In the genomic region with DNA sequence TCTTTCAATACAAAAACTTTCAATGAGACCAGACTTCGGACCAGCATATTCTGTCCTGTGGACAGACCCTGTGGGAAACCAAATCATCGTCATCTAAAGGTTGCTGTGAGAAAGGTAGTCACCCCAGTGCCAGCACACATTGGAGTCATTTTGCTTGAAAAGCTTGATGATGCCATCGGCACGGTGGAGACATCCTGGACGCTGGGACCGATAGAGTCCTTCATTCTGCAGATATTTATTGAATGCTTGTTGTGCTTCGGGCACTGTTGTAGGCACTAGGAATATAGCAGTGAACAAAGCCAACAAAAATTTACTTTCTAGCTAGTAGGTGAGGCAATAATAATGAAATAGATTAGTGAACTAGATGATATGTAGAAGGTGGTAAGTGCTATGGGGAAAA, we compare ENCODE assay signal across 33 cellular contexts.
"Had no signal": no experiment of that assay in that cellular context is flagged by ENCODE, and none has a peak within 500 bp of the region (broad histone marks: within the 10 kb centered on the region; RNA-seq: fewer than 3 reads in every experiment).

No MANE protein-coding gene starts in this region.

- H3K4me3 ChIP-seq: ascending aorta, cardiac muscle cell had no signal

- DNase-seq: activated CD4-positive, alpha-beta memory T cell treated with anti-CD3 and anti-CD28 coated beads, Interleukin-2, amount 10 ng/mL, durations not matched to agents 7 days and 5 days; activated CD4-positive, alpha-beta T cell treated with anti-CD3 and anti-CD28 coated beads for 1 hour; activated CD4-positive, alpha-beta T cell treated with anti-CD3 and anti-CD28 coated beads for 36 hours; activated CD4-positive, alpha-beta T cell treated with anti-CD3 and anti-CD28 coated beads for 48 hours; activated CD4-positive, alpha-beta T cell treated with anti-CD3 and anti-CD28 coated beads, Interleukin-2, amount 10 ng/mL, durations not matched to agents 7 days and 5 days; activated CD4-positive, alpha-beta T cell treated with anti-CD3 and anti-CD28 coated beads, Interleukin-2, amount 50 U/mL, for 48 hours; activated CD4-positive, CD25-positive, alpha-beta regulatory T cell; activated CD8-positive, alpha-beta memory T cell treated with anti-CD3 and anti-CD28 coated beads for 24 hours; activated CD8-positive, alpha-beta memory T cell treated with anti-CD3 and anti-CD28 coated beads, Interleukin-2, amount 10 ng/mL, durations not matched to agents 7 days and 5 days; activated CD8-positive, alpha-beta memory T cell treated with anti-CD3 and anti-CD28 coated beads, Interleukin-2, amount 50 U/mL, for 48 hours; activated CD8-positive, alpha-beta T cell treated with anti-CD3 and anti-CD28 coated beads, Interleukin-2, amount 10 ng/mL, durations not matched to agents 7 days and 5 days; activated effector memory CD4-positive, alpha-beta T cell treated with Interleukin-2 at 50 U/mL for 16 hours; activated gamma-delta T cell; activated naive CD4-positive, alpha-beta T cell treated with anti-CD3 and anti-CD28 coated beads, Interleukin-2, amount 10 ng/mL, durations not matched to agents 7 days and 5 days; activated naive CD4-positive, alpha-beta T cell treated with Interleukin-2 at 50 U/mL for 16 hours; activated naive CD8-positive, alpha-beta T cell treated with anti-CD3 and anti-CD28 coated beads, Interleukin-2, amount 10 ng/mL, durations not matched to agents 7 days and 5 days; activated naive CD8-positive, alpha-beta T cell treated with anti-CD3 and anti-CD28 coated beads, Interleukin-2, amount 50 U/mL, for 24 hours; activated T-cell treated with anti-CD3 and anti-CD28 coated beads, Interleukin-2, amount 50 U/mL, for 24 hours; activated T-cell treated with anti-CD3 and anti-CD28 coated beads, Interleukin-2, amount 50 U/mL, for 48 hours; SW 1271; T-helper 1 cell; T-helper 2 cell; T-helper 9 cell; WERI-Rb-1 had no signal

- H3K36me3 ChIP-seq: WERI-Rb-1 had no signal

- H3K36me3 Mint-ChIP-seq: WTC11 had no signal

- H3K9me3 Mint-ChIP-seq: activated CD4-positive, alpha-beta memory T cell treated with anti-CD3 and anti-CD28 coated beads, Interleukin-2, amount 10 ng/mL, durations not matched to agents 7 days and 5 days; activated naive CD4-positive, alpha-beta T cell treated with anti-CD3 and anti-CD28 coated beads, Interleukin-2, amount 10 ng/mL, durations not matched to agents 7 days and 5 days; activated naive CD4-positive, alpha-beta T cell treated with anti-CD3 and anti-CD28 coated beads, Interleukin-2, amount 50 U/mL, for 24 hours; activated naive CD8-positive, alpha-beta T cell treated with anti-CD3 and anti-CD28 coated beads, Interleukin-2, amount 10 ng/mL, durations not matched to agents 7 days and 5 days; activated naive CD8-positive, alpha-beta T cell treated with anti-CD3 and anti-CD28 coated beads, Interleukin-2, amount 50 U/mL, for 24 hours; activated T-cell treated with anti-CD3 and anti-CD28 coated beads, Interleukin-2, amount 50 U/mL, for 24 hours; activated T-helper 2 cell treated with anti-CD3 and anti-CD28 coated beads, Interferon-gamma antibody, Interleukin-2, Interleukin-4, amounts not matched to agents 10 μg/mL and 5 μg/mL and 100 μg/mL, durations not matched to agents 14 hours and 24 hours and 36 hours; brain; T-helper 1 cell treated with Interleukin-12 subunit alpha and Interleukin-12 subunit beta and Interleukin-4 antibody, amounts not matched to agents 30 μg/mL and 1 μg/mL, for 36 hours; T-helper 2 cell treated with Interferon-gamma antibody and Interleukin-4, amounts not matched to agents 5 μg/mL and 100 μg/mL, for 36 hours had no signal

- H3K27me3 Mint-ChIP-seq: activated CD4-positive, alpha-beta memory T cell treated with anti-CD3 and anti-CD28 coated beads, Interleukin-2, amount 10 ng/mL, durations not matched to agents 7 days and 5 days; activated CD4-positive, alpha-beta T cell treated with anti-CD3 and anti-CD28 coated beads for 36 hours; activated CD4-positive, alpha-beta T cell treated with anti-CD3 and anti-CD28 coated beads, Interleukin-2, amount 10 ng/mL, durations not matched to agents 7 days and 5 days; activated CD8-positive, alpha-beta memory T cell treated with anti-CD3 and anti-CD28 coated beads, Interleukin-2, amount 10 ng/mL, durations not matched to agents 7 days and 5 days; activated naive CD4-positive, alpha-beta T cell treated with anti-CD3 and anti-CD28 coated beads, Interleukin-2, amount 10 ng/mL, durations not matched to agents 7 days and 5 days; activated naive CD4-positive, alpha-beta T cell treated with anti-CD3 and anti-CD28 coated beads, Interleukin-2, amount 50 U/mL, for 24 hours; activated naive CD8-positive, alpha-beta T cell; activated naive CD8-positive, alpha-beta T cell treated with anti-CD3 and anti-CD28 coated beads, Interleukin-2, amount 10 ng/mL, durations not matched to agents 7 days and 5 days; activated naive CD8-positive, alpha-beta T cell treated with anti-CD3 and anti-CD28 coated beads, Interleukin-2, amount 50 U/mL, for 24 hours; activated T-cell treated with anti-CD3 and anti-CD28 coated beads, Interleukin-2, amount 50 U/mL, for 24 hours; brain had no signal

- H3K9me3 ChIP-seq: ascending aorta had no signal

- H3K27ac ChIP-seq: ascending aorta, WERI-Rb-1 had no signal

- H3K4me3 Mint-ChIP-seq: activated CD4-positive, alpha-beta memory T cell treated with anti-CD3 and anti-CD28 coated beads, Interleukin-2, amount 10 ng/mL, durations not matched to agents 7 days and 5 days; activated CD4-positive, alpha-beta T cell treated with anti-CD3 and anti-CD28 coated beads for 36 hours; activated CD4-positive, alpha-beta T cell treated with anti-CD3 and anti-CD28 coated beads, Interleukin-2, amount 10 ng/mL, durations not matched to agents 7 days and 5 days; activated CD8-positive, alpha-beta memory T cell treated with anti-CD3 and anti-CD28 coated beads, Interleukin-2, amount 10 ng/mL, durations not matched to agents 7 days and 5 days; activated CD8-positive, alpha-beta T cell treated with anti-CD3 and anti-CD28 coated beads, Interleukin-2, amount 10 ng/mL, durations not matched to agents 7 days and 5 days; activated naive CD4-positive, alpha-beta T cell treated with anti-CD3 and anti-CD28 coated beads, Interleukin-2, amount 10 ng/mL, durations not matched to agents 7 days and 5 days; activated naive CD4-positive, alpha-beta T cell treated with anti-CD3 and anti-CD28 coated beads, Interleukin-2, amount 50 U/mL, for 24 hours; activated naive CD8-positive, alpha-beta T cell; activated naive CD8-positive, alpha-beta T cell treated with anti-CD3 and anti-CD28 coated beads, Interleukin-2, amount 10 ng/mL, durations not matched to agents 7 days and 5 days; activated naive CD8-positive, alpha-beta T cell treated with anti-CD3 and anti-CD28 coated beads, Interleukin-2, amount 50 U/mL, for 24 hours; activated T-cell treated with anti-CD3 and anti-CD28 coated beads, Interleukin-2, amount 50 U/mL, for 24 hours; brain; T-helper 1 cell treated with Interleukin-12 subunit alpha and Interleukin-12 subunit beta and Interleukin-4 antibody, amounts not matched to agents 30 μg/mL and 1 μg/mL, for 36 hours; T-helper 2 cell treated with Interferon-gamma antibody and Interleukin-4, amounts not matched to agents 5 μg/mL and 100 μg/mL, for 36 hours; WTC11 had no signal

- H3K4me1 Mint-ChIP-seq: activated CD4-positive, alpha-beta memory T cell treated with anti-CD3 and anti-CD28 coated beads, Interleukin-2, amount 10 ng/mL, durations not matched to agents 7 days and 5 days; activated CD4-positive, alpha-beta T cell treated with anti-CD3 and anti-CD28 coated beads for 36 hours; activated CD4-positive, alpha-beta T cell treated with anti-CD3 and anti-CD28 coated beads, Interleukin-2, amount 10 ng/mL, durations not matched to agents 7 days and 5 days; activated naive CD4-positive, alpha-beta T cell treated with anti-CD3 and anti-CD28 coated beads, Interleukin-2, amount 10 ng/mL, durations not matched to agents 7 days and 5 days; activated naive CD4-positive, alpha-beta T cell treated with anti-CD3 and anti-CD28 coated beads, Interleukin-2, amount 50 U/mL, for 24 hours; activated naive CD8-positive, alpha-beta T cell treated with anti-CD3 and anti-CD28 coated beads, Interleukin-2, amount 10 ng/mL, durations not matched to agents 7 days and 5 days; activated naive CD8-positive, alpha-beta T cell treated with anti-CD3 and anti-CD28 coated beads, Interleukin-2, amount 50 U/mL, for 24 hours; WTC11 had no signal

- H3K27ac Mint-ChIP-seq: activated CD4-positive, alpha-beta memory T cell treated with anti-CD3 and anti-CD28 coated beads, Interleukin-2, amount 10 ng/mL, durations not matched to agents 7 days and 5 days; activated CD4-positive, alpha-beta T cell treated with anti-CD3 and anti-CD28 coated beads for 36 hours; activated CD4-positive, alpha-beta T cell treated with anti-CD3 and anti-CD28 coated beads, Interleukin-2, amount 10 ng/mL, durations not matched to agents 7 days and 5 days; activated CD8-positive, alpha-beta memory T cell treated with anti-CD3 and anti-CD28 coated beads, Interleukin-2, amount 10 ng/mL, durations not matched to agents 7 days and 5 days; activated CD8-positive, alpha-beta T cell treated with anti-CD3 and anti-CD28 coated beads, Interleukin-2, amount 10 ng/mL, durations not matched to agents 7 days and 5 days; activated naive CD4-positive, alpha-beta T cell treated with anti-CD3 and anti-CD28 coated beads, Interleukin-2, amount 10 ng/mL, durations not matched to agents 7 days and 5 days; activated naive CD4-positive, alpha-beta T cell treated with anti-CD3 and anti-CD28 coated beads, Interleukin-2, amount 50 U/mL, for 24 hours; activated naive CD8-positive, alpha-beta T cell; activated naive CD8-positive, alpha-beta T cell treated with anti-CD3 and anti-CD28 coated beads, Interleukin-2, amount 10 ng/mL, durations not matched to agents 7 days and 5 days; activated naive CD8-positive, alpha-beta T cell treated with anti-CD3 and anti-CD28 coated beads, Interleukin-2, amount 50 U/mL, for 24 hours; activated T-cell treated with anti-CD3 and anti-CD28 coated beads, Interleukin-2, amount 50 U/mL, for 24 hours; activated T-helper 2 cell treated with anti-CD3 and anti-CD28 coated beads, Interferon-gamma antibody, Interleukin-2, Interleukin-4, amounts not matched to agents 10 μg/mL and 5 μg/mL and 100 μg/mL, durations not matched to agents 14 hours and 24 hours and 36 hours; T-helper 1 cell treated with Interleukin-12 subunit alpha and Interleukin-12 subunit beta and Interleukin-4 antibody, amounts not matched to agents 30 μg/mL and 1 μg/mL, for 36 hours; T-helper 2 cell treated with Interferon-gamma antibody and Interleukin-4, amounts not matched to agents 5 μg/mL and 100 μg/mL, for 36 hours; WTC11 had no signal

- H3K27me3 ChIP-seq: ascending aorta, cardiac muscle cell had no signal
